ENCODE assay signal across 22 cellular contexts in the genomic region with DNA sequence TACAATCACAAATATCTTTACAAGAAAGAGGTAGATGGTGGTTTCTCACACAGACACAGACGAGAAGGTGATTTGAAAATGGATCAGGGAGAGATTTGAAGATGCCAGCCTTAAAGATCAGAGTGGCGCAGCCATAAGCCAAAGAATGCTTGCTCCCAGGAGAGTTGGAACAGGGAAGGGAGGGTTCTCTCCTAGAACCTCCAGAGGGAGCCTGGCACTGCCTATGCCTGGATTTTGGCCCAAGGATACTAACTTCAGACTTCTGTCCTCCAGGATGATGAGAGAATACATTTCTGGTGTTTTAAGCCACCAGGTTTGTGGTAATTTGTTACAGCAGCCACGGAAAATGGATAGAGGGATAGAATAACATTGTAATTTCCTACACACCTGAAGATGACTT.
DNase-seq lines count a peak whose midpoint lies in the region; ATAC-seq and TF ChIP-seq lines count a peak whose summit lies in the region.
"Had no signal": no experiment of that assay in that cellular context is flagged by ENCODE, and none has a peak within 500 bp of the region (broad histone marks: within the 10 kb centered on the region; RNA-seq: fewer than 3 reads in every experiment).

No MANE protein-coding gene starts in this region.

- H3F3A ChIP-seq in SK-N-SH (replicated peaks; ENCODE audit: insufficient read depth), result no peaks in the 10 kb centered on the region

- CTCF ChIA-PET in SK-N-SH (lab: Yijun Ruan, JAX), result no interaction called here
- CTCF ChIA-PET in Panc1 (lab: Charles Lee), result no interaction called here

- in situ Hi-C loops in Panc1 (cut with HindIII; ENCODE audit: low pct_unique_long_range_greater_than_20kb, low sequenced_read_pairs), result no loop called here

- peak; percentile 13; the same call in 1 of the 2 replicates for TF ChIP-seq CTCF in SK-N-SH (IDR thresholded peaks at IDR 0.05)
- TF ChIP-seq CTCF in Panc1 (IDR thresholded peaks at IDR 0.05), result no peak
- peak; percentile 22 for TF ChIP-seq CTCF in epithelial cell of proximal tubule (conservative IDR thresholded peaks at IDR 0.05; ENCODE audit: low read depth, low read length)
- TF ChIP-seq CTCF in upper lobe of right lung (IDR thresholded peaks at IDR 0.05), result no peak

- H3K27me3 ChIP-seq in SK-N-SH (ENCODE audit: insufficient read depth) (peaks cover 7% of the 10 kb centered on the region; the same call in 1 of the 2 replicates), Panc1 (ENCODE audit: control insufficient read depth, insufficient read depth, low read length) (no peaks in the 10 kb centered on the region), upper lobe of right lung (no peaks in the 10 kb centered on the region)
- H3K27me3 ChIP-seq: pancreas, transverse colon had no signal

- no peaks in the 10 kb centered on the region for H3K9me2 ChIP-seq in SK-N-SH

- H4K20me1 ChIP-seq in SK-N-SH (ENCODE audit: insufficient read depth), result no peaks in the 10 kb centered on the region

- DNase-seq in SK-N-SH (no peak), Panc1 (ENCODE audit: low read depth, low spot score) (no peak), epithelial cell of proximal tubule (ENCODE audit: low read depth) (no peak), upper lobe of right lung (peak; percentile 5)
- DNase-seq: 8988T; activated CD4-positive, alpha-beta T cell treated with anti-CD3 and anti-CD28 coated beads, Interleukin-2, amount 50 U/mL, for 4 hours; activated naive CD4-positive, alpha-beta T cell treated with anti-CD3 and anti-CD28 coated beads, Interleukin-2, amount 10 ng/mL, durations not matched to agents 7 days and 5 days; anterior cingulate cortex; COR-L47; effector memory CD8-positive, alpha-beta T cell; midbrain; NCI-H1048; NCI-H2029; pancreas; stimulated activated CD4-positive, alpha-beta T cell treated with anti-CD3 and anti-CD28 coated beads, Interleukin-2, amount 100 ng/mL, for 48 hours; transverse colon had no signal

- 61% methylated on average over 3 of the region's 3 CpGs for WGBS in SK-N-SH (ENCODE audit: low lambda C conversion rate)

- H3K9me3 ChIP-seq in SK-N-SH, result no peaks in the 10 kb centered on the region
- H3K9me3 ChIP-seq in Panc1 (ENCODE audit: control insufficient read depth, insufficient read depth, low read depth, low read length), result no peaks in the 10 kb centered on the region
- H3K9me3 ChIP-seq in upper lobe of right lung, result no peaks in the 10 kb centered on the region
- H3K9me3 ChIP-seq: pancreas, transverse colon had no signal

- TF ChIP-seq EP300 in SK-N-SH (IDR thresholded peaks at IDR 0.05; ENCODE audit: borderline replicate concordance in 1 of 2, low read depth in 1 of 2, low read length in 1 of 2), result no peak

- H3K4me3 ChIP-seq in SK-N-SH (ENCODE audit: low read depth in 2 of 2, low read length in 1 of 2) (no peak overlapping the region), Panc1 (ENCODE audit: low read depth in 2 of 2, low read length in 2 of 2) (no peak overlapping the region), epithelial cell of proximal tubule (ENCODE audit: low read depth, low read length) (no peak overlapping the region), upper lobe of right lung (no peak overlapping the region)
- H3K4me3 ChIP-seq: pancreas, transverse colon had no signal

- POLR2A ChIA-PET in SK-N-SH (lab: Yijun Ruan, JAX) (no interaction called here), Panc1 (lab: Charles Lee) (no interaction called here)

- no peak overlapping the region for H2AFZ ChIP-seq in SK-N-SH (ENCODE audit: low read depth)

- H3K9ac ChIP-seq in SK-N-SH, result no peak overlapping the region

- H3K36me3 ChIP-seq in SK-N-SH (replicated peaks in 1 of 2; ENCODE audit: control insufficient read depth in 1 of 2, insufficient read depth in 2 of 2, low read length in 1 of 2) (no peaks in the 10 kb centered on the region), Panc1 (ENCODE audit: control insufficient read depth, insufficient read depth, low read length) (no peaks in the 10 kb centered on the region), upper lobe of right lung (no peaks in the 10 kb centered on the region)
- H3K36me3 ChIP-seq: pancreas, transverse colon had no signal

- H3K27ac ChIP-seq in SK-N-SH (ENCODE audit: low read depth in 2 of 2, low read length in 1 of 2), result no peak overlapping the region
- no peak overlapping the region for H3K27ac ChIP-seq in Panc1 (ENCODE audit: low read length)
- H3K27ac ChIP-seq in upper lobe of right lung, result no peak overlapping the region
- H3K27ac ChIP-seq: pancreas, transverse colon had no signal

- H3K4me1 ChIP-seq in SK-N-SH (ENCODE audit: control insufficient read depth in 1 of 2, insufficient read depth in 2 of 2, low read depth in 1 of 2, low read length in 1 of 2), result no peaks in the 10 kb centered on the region
- H3K4me1 ChIP-seq in Panc1 (ENCODE audit: control insufficient read depth, insufficient read depth, low read length), result no peaks in the 10 kb centered on the region
- H3K4me1 ChIP-seq in upper lobe of right lung, result no peaks in the 10 kb centered on the region
- H3K4me1 ChIP-seq: pancreas, transverse colon had no signal

- H3K4me2 ChIP-seq in SK-N-SH, result no peak overlapping the region

- no peaks in the 10 kb centered on the region for H3K79me2 ChIP-seq in SK-N-SH (ENCODE audit: insufficient read depth)

- no peak for ATAC-seq in SK-N-SH treated with all-trans-retinoic acid at 6 μM for 48 hours
- peak; percentile 63; the same call in 1 of the 2 replicates for ATAC-seq in Panc1
- ATAC-seq in upper lobe of right lung, result no peak
- no peak for ATAC-seq in GM21786 (IDR thresholded peaks at IDR 0.05; ENCODE audit: unreplicated experiment)
- no peak for ATAC-seq in GM21390 (IDR thresholded peaks at IDR 0.05; ENCODE audit: unreplicated experiment)
- no peak for ATAC-seq in GM21717 (IDR thresholded peaks at IDR 0.05; ENCODE audit: unreplicated experiment)
- ATAC-seq: effector memory CD8-positive, alpha-beta T cell; natural killer cell treated with Interleukin-12 subunit alpha and Interleukin-12 subunit beta and Interleukin-15 and Interleukin-18, amount 100 ng/mL, for 72 hours; pancreas; WTC11 had no signal

- no TSS peak for BruUV-seq in Panc1 (replicated peaks; lab: Mats Ljungman, UMichigan)

- intact Hi-C loops in Panc1 (cut with micrococcal nuclease; ENCODE audit: unreplicated experiment) (no loop called here), upper lobe of right lung (cut with DNase I) (no loop called here)

- peak; percentile 21; the same call in 1 of the 2 replicates for TF ChIP-seq RAD21 in SK-N-SH (IDR thresholded peaks at IDR 0.05; ENCODE audit: low read length)

TF ChIP-seq in SK-N-SH, 30 proteins besides CTCF, POLR2A, EP300 and RAD21:
- TF ChIP-seq SMC3 (IDR thresholded peaks at IDR 0.05; ENCODE audit: low read depth, low read length), result peak; percentile 6; the same call in 1 of the 2 replicates
- TF ChIP-seq RCOR1 (IDR thresholded peaks at IDR 0.05; ENCODE audit: low read length), result no peak
- no peak for TF ChIP-seq CHD2 (IDR thresholded peaks at IDR 0.05; ENCODE audit: low read length, partially characterized antibody)

TF ChIP-seq in SK-N-SH treated with all-trans-retinoic acid at 6 μM for 48 hours, 23 proteins besides CTCF, POLR2A, EP300 and RAD21 (continues in another document):
- TF ChIP-seq ZFP3 (CRISPR knock-in tag; IDR thresholded peaks at IDR 0.05) (no peak), TOX (CRISPR knock-in tag; IDR thresholded peaks at IDR 0.05; ENCODE audit: borderline replicate concordance) (no peak), ISL1 (CRISPR knock-in tag; IDR thresholded peaks at IDR 0.05) (no peak), ARNTL (CRISPR knock-in tag; IDR thresholded peaks at IDR 0.05; ENCODE audit: borderline replicate concordance, low read depth) (no peak), ZNF565 (CRISPR knock-in tag; conservative IDR thresholded peaks at IDR 0.05; ENCODE audit: low read depth) (no peak), CSDC2 (CRISPR knock-in tag; IDR thresholded peaks at IDR 0.05) (no peak)
- TF ChIP-seq, protein P1, sequence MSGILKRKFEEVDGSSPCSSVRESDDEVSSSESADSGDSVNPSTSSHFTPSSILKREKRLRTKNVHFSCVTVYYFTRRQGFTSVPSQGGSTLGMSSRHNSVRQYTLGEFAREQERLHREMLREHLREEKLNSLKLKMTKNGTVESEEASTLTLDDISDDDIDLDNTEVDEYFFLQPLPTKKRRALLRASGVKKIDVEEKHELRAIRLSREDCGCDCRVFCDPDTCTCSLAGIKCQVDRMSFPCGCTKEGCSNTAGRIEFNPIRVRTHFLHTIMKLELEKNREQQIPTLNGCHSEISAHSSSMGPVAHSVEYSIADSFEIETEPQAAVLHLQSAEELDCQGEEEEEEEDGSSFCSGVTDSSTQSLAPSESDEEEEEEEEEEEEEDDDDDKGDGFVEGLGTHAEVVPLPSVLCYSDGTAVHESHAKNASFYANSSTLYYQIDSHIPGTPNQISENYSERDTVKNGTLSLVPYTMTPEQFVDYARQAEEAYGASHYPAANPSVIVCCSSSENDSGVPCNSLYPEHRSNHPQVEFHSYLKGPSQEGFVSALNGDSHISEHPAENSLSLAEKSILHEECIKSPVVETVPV (CRISPR knock-in tag; IDR thresholded peaks at IDR 0.05), result no peak
- TF ChIP-seq, protein P2, sequence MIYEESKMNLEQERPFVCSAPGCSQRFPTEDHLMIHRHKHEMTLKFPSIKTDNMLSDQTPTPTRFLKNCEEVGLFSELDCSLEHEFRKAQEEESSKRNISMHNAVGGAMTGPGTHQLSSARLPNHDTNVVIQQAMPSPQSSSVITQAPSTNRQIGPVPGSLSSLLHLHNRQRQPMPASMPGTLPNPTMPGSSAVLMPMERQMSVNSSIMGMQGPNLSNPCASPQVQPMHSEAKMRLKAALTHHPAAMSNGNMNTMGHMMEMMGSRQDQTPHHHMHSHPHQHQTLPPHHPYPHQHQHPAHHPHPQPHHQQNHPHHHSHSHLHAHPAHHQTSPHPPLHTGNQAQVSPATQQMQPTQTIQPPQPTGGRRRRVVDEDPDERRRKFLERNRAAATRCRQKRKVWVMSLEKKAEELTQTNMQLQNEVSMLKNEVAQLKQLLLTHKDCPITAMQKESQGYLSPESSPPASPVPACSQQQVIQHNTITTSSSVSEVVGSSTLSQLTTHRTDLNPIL (CRISPR knock-in tag; IDR thresholded peaks at IDR 0.05; ENCODE audit: low read depth), result no peak

Comparison
In these comparisons a context has a peak if more than half of its experiments do, and no peak if none do; other contexts are left out.
1. CTCF ChIP-seq: peak in SK-N-SH (single experiment) and epithelial cell of proximal tubule (single experiment); none in Panc1 (single experiment) and upper lobe of right lung (single experiment).